Comparison of ENCODE assay signal across 11 cellular contexts in genomic region chr10:103820101-103821062, GRCh38. TPM values are rescaled to one million over a fixed set of nuclear protein-coding genes. Genes with fewer than 3 reads are reported as not detected.
DNase-seq lines count a peak whose midpoint lies in the region; FAIRE-seq and TF ChIP-seq lines count a peak whose summit lies in the region.
"Had no signal": no experiment of that assay in that cellular context is flagged by ENCODE, and none has a peak within 500 bp of the region (broad histone marks: within the 10 kb centered on the region; RNA-seq: fewer than 3 reads in every experiment).

No MANE protein-coding gene starts in this region.

- peaks cover 75% of the 10 kb centered on the region for H3K4me1 Mint-ChIP-seq in brain
- H3K4me1 Mint-ChIP-seq in activated CD4-positive, alpha-beta memory T cell treated with anti-CD3 and anti-CD28 coated beads for 36 hours (ENCODE audit: low read depth) = peaks cover 3% of the 10 kb centered on the region

- dilution Hi-C loops in keratinocyte (cut with MboI; ENCODE audit: extremely low pct_ligation_motif_present, low sequenced_read_pairs) = no loop called here

- H3K79me2 ChIP-seq in keratinocyte (ENCODE audit: control insufficient read depth, insufficient read depth, low read length) = peaks cover 96% of the 10 kb centered on the region

- H3K9me1 ChIP-seq in keratinocyte (ENCODE audit: control insufficient read depth, extremely low read depth, insufficient read depth, low read length) = peaks cover 18% of the 10 kb centered on the region

- intact Hi-C loops in stomach (cut with DNase I; ENCODE audit: low total_unique reads) = no loop called here
- intact Hi-C loops in activated CD4-positive, alpha-beta memory T cell treated with anti-CD3 and anti-CD28 coated beads for 36 hours (cut with micrococcal nuclease) = no loop called here

- 29 to 39% (median 34%) methylated on average over 17 to 19 of the region's 19 CpGs for WGBS in stomach, 5 donors

- H3K27ac Mint-ChIP-seq in brain = peak overlapping the region in 3 of 5 experiments; percentile 25 to 58 (median 32)
- no peak overlapping the region for H3K27ac Mint-ChIP-seq in activated CD4-positive, alpha-beta memory T cell treated with anti-CD3 and anti-CD28 coated beads for 36 hours

- DNase-seq in keratinocyte (ENCODE audit: low read depth, low spot score) (no peak), stomach (peak; percentile 61), HTR-8/SVneo (ENCODE audit: insufficient read length, low spot score) (no peak), GM12891 (ENCODE audit: insufficient read length, low spot score) (no peak), NCI-H2107 (lab: John Stamatoyannopoulos, UW) (no peak)
- no peak for DNase-seq in activated CD4-positive, alpha-beta memory T cell treated with anti-CD3 and anti-CD28 coated beads for 36 hours
- DNase-seq: NCI-H226, T1000 had no signal

- FAIRE-seq in keratinocyte (lab: Jason Lieb, UNC) (no peak), HTR-8/SVneo (lab: Jason Lieb, UNC) (no peak), GM12891 (lab: Jason Lieb, UNC) (no peak)

- no peak for TF ChIP-seq EP300 in Ishikawa (IDR thresholded peaks at IDR 0.05; ENCODE audit: borderline replicate concordance)
- TF ChIP-seq EP300 in stomach (IDR thresholded peaks at IDR 0.05) = no peak

- peaks cover 7 to 31% of the 10 kb centered on the region in 2 experiments for H3K36me3 ChIP-seq in keratinocyte (ENCODE audit: control insufficient read depth in 2 of 2, extremely low read depth in 1 of 2, insufficient read depth in 2 of 2, low read length in 2 of 2)
- H3K36me3 ChIP-seq in stomach = no peaks in the 10 kb centered on the region
- H3K36me3 ChIP-seq: neural progenitor cell had no signal

- TF ChIP-seq POLR2A in stomach (IDR thresholded peaks at IDR 0.05) (no peak), GM12891 (IDR thresholded peaks at IDR 0.05; ENCODE audit: low read depth, low read length) (no peak)

- no peak for TF ChIP-seq RAD21 in Ishikawa (IDR thresholded peaks at IDR 0.05; ENCODE audit: low read depth)

- H3K27me3 ChIP-seq in keratinocyte (ENCODE audit: control insufficient read depth, extremely low read depth, insufficient read depth, low read length) (no peaks in the 10 kb centered on the region), stomach (peaks cover 0 to 7% (median 0%) of the 10 kb centered on the region in 3 donors)
- H3K27me3 ChIP-seq: neural progenitor cell had no signal

- peak overlapping the region; percentile 39 for H3K27ac ChIP-seq in keratinocyte (ENCODE audit: control insufficient read depth, insufficient read depth, low read length)
- H3K27ac ChIP-seq in stomach = peak overlapping the region in 3 of 5 donors; percentile 41 to 79 (median 51)
- H3K27ac ChIP-seq: neural progenitor cell had no signal

- H3K9ac ChIP-seq in keratinocyte (ENCODE audit: control insufficient read depth, extremely low read depth, insufficient read depth, low read length) = no peak overlapping the region
- H3K9ac ChIP-seq: neural progenitor cell had no signal

- no peaks in the 10 kb centered on the region for H3K27me3 Mint-ChIP-seq in brain
- no peaks in the 10 kb centered on the region for H3K27me3 Mint-ChIP-seq in activated CD4-positive, alpha-beta memory T cell treated with anti-CD3 and anti-CD28 coated beads for 36 hours

- H3K4me2 ChIP-seq in keratinocyte (ENCODE audit: control insufficient read depth, extremely low read depth, insufficient read depth, low read depth, low read length) = peak overlapping the region; percentile 20
- H3K4me2 ChIP-seq: neural progenitor cell had no signal

- H3K9me3 Mint-ChIP-seq in brain = no peaks in the 10 kb centered on the region
- no peaks in the 10 kb centered on the region for H3K9me3 Mint-ChIP-seq in activated CD4-positive, alpha-beta memory T cell treated with anti-CD3 and anti-CD28 coated beads for 36 hours
- H3K9me3 Mint-ChIP-seq: neural progenitor cell had no signal

- H2AFZ ChIP-seq in keratinocyte (ENCODE audit: control insufficient read depth, low read length) = no peak overlapping the region
- H2AFZ ChIP-seq: neural progenitor cell had no signal

- H3K4me1 ChIP-seq in keratinocyte (ENCODE audit: control insufficient read depth, extremely low read depth, insufficient read depth, low read length) (peaks cover 75% of the 10 kb centered on the region), stomach (peaks cover 25 to 57% (median 33%) of the 10 kb centered on the region in 4 donors)

- H4K20me1 ChIP-seq in keratinocyte (ENCODE audit: control insufficient read depth, extremely low read depth, insufficient read depth, low read length) = peaks cover 32% of the 10 kb centered on the region

- H3K4me3 ChIP-seq in keratinocyte (ENCODE audit: control insufficient read depth in 2 of 3, extremely low read depth in 1 of 3, insufficient read depth in 2 of 3, low read depth in 1 of 3, low read length in 3 of 3) = no peak overlapping the region
- peak overlapping the region in 1 of 4 donors; percentile 11 for H3K4me3 ChIP-seq in stomach
- H3K4me3 ChIP-seq: neural progenitor cell had no signal

- no peak overlapping the region for H3K4me3 Mint-ChIP-seq in brain
- H3K4me3 Mint-ChIP-seq in activated CD4-positive, alpha-beta memory T cell treated with anti-CD3 and anti-CD28 coated beads for 36 hours = no peak overlapping the region
- H3K4me3 Mint-ChIP-seq: neural progenitor cell had no signal

- POLR2A ChIA-PET in activated CD4-positive, alpha-beta memory T cell treated with anti-CD3 and anti-CD28 coated beads for 36 hours (lab: Charles Lee) = no interaction called here

- no peaks in the 10 kb centered on the region for H3K9me3 ChIP-seq in keratinocyte (ENCODE audit: control insufficient read depth, low read depth, low read length)
- H3K9me3 ChIP-seq in stomach = no peaks in the 10 kb centered on the region

- H3K36me3 Mint-ChIP-seq in brain = no peaks in the 10 kb centered on the region
- H3K36me3 Mint-ChIP-seq in activated CD4-positive, alpha-beta memory T cell treated with anti-CD3 and anti-CD28 coated beads for 36 hours = no peaks in the 10 kb centered on the region

- CTCF ChIA-PET in activated CD4-positive, alpha-beta memory T cell treated with anti-CD3 and anti-CD28 coated beads for 36 hours (lab: Charles Lee) = interaction anchor here (0.8 kb wide), 1 partner anchor 28 kb away, joined by 3 read pairs; no protein-coding TSS in a partner anchor

- no peak for TF ChIP-seq CTCF in brain (conservative IDR thresholded peaks at IDR 0.05)
- TF ChIP-seq CTCF in keratinocyte (optimal IDR thresholded peaks at IDR 0.05 in 1 of 3, IDR thresholded peaks at IDR 0.05 in 1 of 3, conservative IDR thresholded peaks at IDR 0.05 in 1 of 3; ENCODE audit: extremely low read depth in 1 of 3, insufficient read depth in 2 of 3, low read length in 3 of 3) = no peak
- no peak for TF ChIP-seq CTCF in stomach (IDR thresholded peaks at IDR 0.05)

TF ChIP-seq in Ishikawa, 13 proteins besides CTCF, POLR2A, EP300 and RAD21:
- TF ChIP-seq CREB1 (IDR thresholded peaks at IDR 0.05; ENCODE audit: low read depth) (no peak), NFIC (IDR thresholded peaks at IDR 0.05) (peak; percentile 56; the same call in 1 of the 2 replicates), ZBTB7A (IDR thresholded peaks at IDR 0.05; ENCODE audit: low read depth) (peak; percentile 24; the same call in 1 of the 2 replicates)
TF ChIP-seq in Ishikawa: peak in this region for 2.

TF ChIP-seq in GM12891, 5 proteins besides CTCF, POLR2A, EP300 and RAD21:
- no peak for TF ChIP-seq POLR2AphosphoS5 (IDR thresholded peaks at IDR 0.05; ENCODE audit: low read depth, low read length)
- TF ChIP-seq SPI1 (IDR thresholded peaks at IDR 0.05; ENCODE audit: low read depth, low read length) = no peak
- TF ChIP-seq TAF1 (IDR thresholded peaks at IDR 0.05; ENCODE audit: low read depth, low read length) = no peak
- TF ChIP-seq POU2F2 (IDR thresholded peaks at IDR 0.05; ENCODE audit: low read depth, low read length) = no peak
- TF ChIP-seq PAX5 (IDR thresholded peaks at IDR 0.05; ENCODE audit: insufficient read depth, low read length, severe bottlenecking) = no peak

RNA-seq across cellular contexts. Expression of gene SH3PXD2A, which starts 35.0 kb away (rescaled TPM):
- 43.1 TPM for polyA plus RNA-seq in brain (ENCODE audit: insufficient read depth, low read depth, low replicate concordance)
- 31.0 to 56.6 TPM (median 33.9 TPM) in 3 replicates for polyA plus RNA-seq in keratinocyte
- polyA plus RNA-seq in keratinocyte (2011; ENCODE audit: low read depth) = 22.4 TPM
- polyA plus RNA-seq in keratinocyte (2011; cell fraction: cytosol; rRNA removed) = 32.2 and 35.6 TPM in 2 replicates
- polyA plus RNA-seq in keratinocyte (2011; cell fraction: nucleus; rRNA removed) = 116 and 136 TPM in 2 replicates
- polyA plus RNA-seq in keratinocyte (2012; ENCODE audit: low replicate concordance) = 46.1 and 73.7 TPM in 2 replicates
- 46.4 to 127 TPM (median 59.1 TPM) in 3 replicates for polyA minus RNA-seq in keratinocyte
- polyA minus RNA-seq in keratinocyte (2011; cell fraction: cytosol; rRNA and poly(A)+ RNA removed) = 63.7 TPM
- 88.9 and 140 TPM in 2 replicates for polyA minus RNA-seq in keratinocyte (2011; cell fraction: nucleus; rRNA and poly(A)+ RNA removed)
- total RNA-seq in stomach = 10 to 100 TPM; 15.2 to 51.6 (median 23.2) TPM
- polyA plus RNA-seq in stomach = 10 to 100 TPM; 12.8 to 42.6 (median 24.7) TPM
- 10 to 100 TPM in 1 of 2 experiments, 1 to 10 TPM in 1; 10.0 to 10.3 TPM for total RNA-seq in activated CD4-positive, alpha-beta memory T cell treated with anti-CD3 and anti-CD28 coated beads for 36 hours
- polyA plus RNA-seq in GM12891 (2012; ENCODE audit: low read depth, missing spikeins) = 3.3 TPM
